Comparison of ENCODE assay signal across 24 cellular contexts in the genomic region with DNA sequence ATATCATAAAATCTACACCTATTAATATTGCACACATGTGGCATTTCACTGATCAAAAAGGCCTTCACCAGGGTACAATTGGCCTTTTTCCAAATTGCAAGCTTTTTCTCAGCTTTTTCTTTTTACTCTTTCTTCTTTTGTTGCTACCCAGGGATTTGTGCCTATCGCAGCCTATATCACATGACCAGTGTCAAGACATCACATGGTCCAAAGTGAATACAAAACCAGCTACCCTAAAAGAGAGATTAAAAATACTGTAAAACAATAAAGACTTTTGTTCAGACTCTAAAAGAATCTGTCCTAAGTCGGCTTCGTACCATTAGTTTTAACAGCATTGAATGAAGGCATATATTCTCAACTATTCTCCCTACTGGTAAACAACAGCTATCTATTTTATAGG. TPM values are rescaled to one million over a fixed set of nuclear protein-coding genes. Genes with fewer than 3 reads are reported as not detected.
"Had no signal": no experiment of that assay in that cellular context is flagged by ENCODE, and none has a peak within 500 bp of the region (broad histone marks: within the 10 kb centered on the region; RNA-seq: fewer than 3 reads in every experiment).

No MANE protein-coding gene starts in this region.

- H3K4me3 ChIP-seq: colonic mucosa, heart left ventricle, mucosa of descending colon, ovary, right atrium auricular region, stomach, thoracic aorta, transverse colon had no signal

- ATAC-seq: heart left ventricle; left lobe of liver; mucosa of descending colon; naive thymus-derived CD8-positive, alpha-beta T cell had no signal

- H3K9me3 ChIP-seq: colonic mucosa, heart left ventricle, mucosa of descending colon, ovary, right atrium auricular region, stomach, thoracic aorta, transverse colon had no signal

- DNase-seq: colonic mucosa; effector CD4-positive, alpha-beta T cell; endodermal cell; heart left ventricle; hypothalamus; mammary epithelial cell; mucosa of descending colon; naive thymus-derived CD8-positive, alpha-beta T cell; nucleus accumbens; ovary; small intestine; stimulated activated CD4-positive, alpha-beta T cell treated with anti-CD3 and anti-CD28 coated beads, Interleukin-12 subunit alpha, Interleukin-12 subunit beta, amount 100 ng/mL, for 4 hours; stimulated activated naive CD4-positive, alpha-beta T cell; stomach; substantia nigra; transverse colon had no signal

- H3K4me1 ChIP-seq: colonic mucosa, heart left ventricle, right atrium auricular region, stomach, transverse colon had no signal

- H3K27ac ChIP-seq: colonic mucosa, heart left ventricle, ovary, right atrium auricular region, stomach, thoracic aorta, transverse colon had no signal

- FAIRE-seq: frontal cortex had no signal

- H3K36me3 ChIP-seq: colonic mucosa, heart left ventricle, ovary, right atrium auricular region, thoracic aorta had no signal

- H3K27me3 ChIP-seq: colonic mucosa, heart left ventricle, ovary, right atrium auricular region, stomach, transverse colon had no signal

RNA-seq across cellular contexts. Expression of a gene that starts 14.9 kb away (rescaled TPM):
- total RNA-seq: colonic mucosa; glomerular endothelial cell; left lobe of liver; mesenteric fat pad; naive thymus-derived CD8-positive, alpha-beta T cell; posterior vena cava; right atrium auricular region; stomach; thoracic aorta; transverse colon had no signal
- polyA plus RNA-seq: heart left ventricle; naive thymus-derived CD8-positive, alpha-beta T cell; neural cell; small intestine had no signal
